1 cellular context compared by ENCODE assay signal in genomic region chr17:40647549-40648325, GRCh38.
TF ChIP-seq lines count a peak whose summit lies in the region.

Gene SMARCE1 (minus strand): TSS chr17:40647818. CDS start chr17:40645802, 2,016 bp downstream.

TF ChIP-seq in GM12878, 131 proteins besides CTCF, POLR2A, EP300 and RAD21 (continued from another document and continues in another):
- TF ChIP-seq ESRRA (IDR thresholded peaks at IDR 0.05; ENCODE audit: low read length) (no peak), ELK1 (IDR thresholded peaks at IDR 0.05; ENCODE audit: low read depth, low read length) (no peak), MAX (IDR thresholded peaks at IDR 0.05; ENCODE audit: low read depth, low read length) (no peak; the same call in 1 of the 2 replicates), CHD4 (IDR thresholded peaks at IDR 0.05) (no peak), SPI1 (IDR thresholded peaks at IDR 0.05; ENCODE audit: borderline replicate concordance, insufficient read depth, low read depth, low read length) (no peak), SIX5 (IDR thresholded peaks at IDR 0.05; ENCODE audit: low read depth, low read length, severe bottlenecking) (no peak), MYC (IDR thresholded peaks at IDR 0.05; ENCODE audit: insufficient read depth, insufficient read length, insufficient replicate concordance, low read length, severe bottlenecking) (peak; percentile 24), MTA2 (IDR thresholded peaks at IDR 0.05; ENCODE audit: low read depth) (no peak), SREBF2 (IDR thresholded peaks at IDR 0.05; ENCODE audit: low read length) (no peak), CBX3 (IDR thresholded peaks at IDR 0.05; ENCODE audit: borderline replicate concordance, low read depth) (no peak), E2F4 (IDR thresholded peaks at IDR 0.05; ENCODE audit: low read depth, low read length) (no peak), ZNF24 (IDR thresholded peaks at IDR 0.05) (no peak; the same call in 1 of the 2 replicates), RAD51 (IDR thresholded peaks at IDR 0.05) (no peak), ZBTB40 (IDR thresholded peaks at IDR 0.05; ENCODE audit: borderline replicate concordance) (peak; percentile 74), IKZF1 (conservative IDR thresholded peaks at IDR 0.05) (peak; percentile 78), KLF5 (IDR thresholded peaks at IDR 0.05; ENCODE audit: partially characterized antibody) (peak; percentile 10), SMAD5 (IDR thresholded peaks at IDR 0.05; ENCODE audit: low read depth) (no peak), PRDM15 (CRISPR knock-in tag; IDR thresholded peaks at IDR 0.05) (no peak), PAX8 (IDR thresholded peaks at IDR 0.05) (no peak), CHD1 (IDR thresholded peaks at IDR 0.05; ENCODE audit: low read depth, low read length) (no peak), JUND (IDR thresholded peaks at IDR 0.05; ENCODE audit: low read depth, low read length) (no peak), NR2F1 (conservative IDR thresholded peaks at IDR 0.05) (no peak), MLLT1 (IDR thresholded peaks at IDR 0.05) (peak; percentile 65), CBX5 (IDR thresholded peaks at IDR 0.05; ENCODE audit: low read depth) (peak; percentile 18; the same call in 1 of the 2 replicates), CREB1 (IDR thresholded peaks at IDR 0.05; ENCODE audit: low read depth) (no peak), ATF2 (IDR thresholded peaks at IDR 0.05; ENCODE audit: low read length) (no peak), RCOR1 (conservative IDR thresholded peaks at IDR 0.05; ENCODE audit: low read depth, low read length) (no peak), ZNF274 (IDR thresholded peaks at IDR 0.05; ENCODE audit: insufficient read depth, insufficient read length) (no peak), HSF1 (IDR thresholded peaks at IDR 0.05; ENCODE audit: low read depth, low read length) (peak; percentile 81), SIN3A (IDR thresholded peaks at IDR 0.05; ENCODE audit: low read depth, low read length) (0 out of 2 replicates have a peak, but pooled peaks have one; percentile 11), ZBTB4 (CRISPR knock-in tag; IDR thresholded peaks at IDR 0.05) (no peak), BCL3 (IDR thresholded peaks at IDR 0.05; ENCODE audit: borderline replicate concordance, insufficient read depth, low read depth, low read length, poor library complexity, severe bottlenecking) (no peak), TAF1 (IDR thresholded peaks at IDR 0.05; ENCODE audit: borderline replicate concordance, low read depth, low read length) (peak; percentile 76), BMI1 (IDR thresholded peaks at IDR 0.05; ENCODE audit: borderline replicate concordance) (no peak), NBN (IDR thresholded peaks at IDR 0.05) (no peak; the same call in 1 of the 2 replicates), STAT1 (conservative IDR thresholded peaks at IDR 0.05) (no peak), TCF12 (IDR thresholded peaks at IDR 0.05; ENCODE audit: low read depth, low read length) (no peak), SMAD1 (IDR thresholded peaks at IDR 0.05; ENCODE audit: low read depth, partially characterized antibody) (no peak), CBFB (IDR thresholded peaks at IDR 0.05; ENCODE audit: low read depth) (no peak), CREM (IDR thresholded peaks at IDR 0.05; ENCODE audit: low read depth) (0 out of 2 replicates have a peak, but pooled peaks have one; percentile 13)
